ENCODE assay signal across 9 cellular contexts in the genomic region with DNA sequence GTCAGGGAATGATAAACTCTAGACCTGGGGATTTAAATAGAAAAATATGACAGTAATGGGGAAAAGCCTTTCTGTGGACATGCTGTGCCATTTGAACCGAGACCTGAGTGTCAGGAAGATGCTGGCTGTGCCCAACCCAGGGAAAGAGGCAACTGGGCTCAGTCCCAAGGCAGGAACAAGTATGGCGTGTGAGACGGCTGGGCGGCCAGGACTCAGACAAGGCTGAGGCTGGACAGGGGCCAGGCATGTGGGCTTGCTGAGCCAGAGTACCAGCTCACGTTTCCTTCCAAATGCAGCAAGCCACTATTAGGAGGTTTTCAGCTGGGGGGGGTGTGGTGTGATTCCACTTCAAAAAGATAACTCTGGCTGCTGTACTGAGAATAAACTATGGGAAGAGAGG.
DNase-seq lines count a peak whose midpoint lies in the region; ATAC-seq, FAIRE-seq and TF ChIP-seq lines count a peak whose summit lies in the region.
"Had no signal": no experiment of that assay in that cellular context is flagged by ENCODE, and none has a peak within 500 bp of the region (broad histone marks: within the 10 kb centered on the region; RNA-seq: fewer than 3 reads in every experiment).

No MANE protein-coding gene starts in this region.

- DNase-seq in activated naive CD4-positive, alpha-beta T cell treated with anti-CD3 and anti-CD28 coated beads, Interleukin-2, amount 10 ng/mL, durations not matched to agents 7 days and 5 days = no peak
- DNase-seq in activated naive CD4-positive, alpha-beta T cell treated with Interleukin-2 at 50 U/mL for 16 hours = no peak
- DNase-seq in cardiac muscle cell (ENCODE audit: low read depth in 1 of 2, low spot score in 1 of 2) = peak; percentile 66 to 68
- DNase-seq in stromal cell of bone marrow (ENCODE audit: low read depth) = peak; percentile 19
- DNase-seq in NCI-H187 (lab: John Stamatoyannopoulos, UW) = no peak
- DNase-seq in T-helper 2 cell = no peak
- DNase-seq in HTR-8/SVneo (ENCODE audit: insufficient read length, low spot score) = no peak
- DNase-seq: foreskin melanocyte had no signal

- no peak overlapping the region for H3K4me3 Mint-ChIP-seq in activated naive CD4-positive, alpha-beta T cell treated with anti-CD3 and anti-CD28 coated beads, Interleukin-2, amount 10 ng/mL, durations not matched to agents 7 days and 5 days
- no peak overlapping the region for H3K4me3 Mint-ChIP-seq in activated T-helper 17 cell treated with anti-CD3 and anti-CD28 coated beads, Interleukin-2, amount 50 U/mL, for 72 hours

- peaks cover 2% of the 10 kb centered on the region for H3K27me3 ChIP-seq in cardiac muscle cell

- no peak overlapping the region for H3K27ac ChIP-seq in cardiac muscle cell

- CTCF ChIA-PET in activated naive CD4-positive, alpha-beta T cell treated with anti-CD3 and anti-CD28 coated beads, Interleukin-2, amount 10 ng/mL, durations not matched to agents 7 days and 5 days (lab: Charles Lee) = no interaction called here

- H3K4me1 Mint-ChIP-seq in activated naive CD4-positive, alpha-beta T cell treated with anti-CD3 and anti-CD28 coated beads, Interleukin-2, amount 10 ng/mL, durations not matched to agents 7 days and 5 days = no peaks in the 10 kb centered on the region
- H3K4me1 Mint-ChIP-seq in activated T-helper 17 cell treated with anti-CD3 and anti-CD28 coated beads, Interleukin-2, amount 50 U/mL, for 72 hours = no peaks in the 10 kb centered on the region

- H3K27me3 Mint-ChIP-seq in activated naive CD4-positive, alpha-beta T cell treated with anti-CD3 and anti-CD28 coated beads, Interleukin-2, amount 10 ng/mL, durations not matched to agents 7 days and 5 days = no peaks in the 10 kb centered on the region
- no peaks in the 10 kb centered on the region for H3K27me3 Mint-ChIP-seq in activated T-helper 17 cell treated with anti-CD3 and anti-CD28 coated beads, Interleukin-2, amount 50 U/mL, for 72 hours

- no peaks in the 10 kb centered on the region for H3K36me3 ChIP-seq in cardiac muscle cell

- no peaks in the 10 kb centered on the region for H3K9me3 Mint-ChIP-seq in activated naive CD4-positive, alpha-beta T cell treated with anti-CD3 and anti-CD28 coated beads, Interleukin-2, amount 10 ng/mL, durations not matched to agents 7 days and 5 days
- no peaks in the 10 kb centered on the region for H3K9me3 Mint-ChIP-seq in activated T-helper 17 cell treated with anti-CD3 and anti-CD28 coated beads, Interleukin-2, amount 50 U/mL, for 72 hours

- peaks cover 77% of the 10 kb centered on the region for H3K36me3 Mint-ChIP-seq in activated naive CD4-positive, alpha-beta T cell treated with anti-CD3 and anti-CD28 coated beads, Interleukin-2, amount 10 ng/mL, durations not matched to agents 7 days and 5 days
- H3K36me3 Mint-ChIP-seq in activated T-helper 17 cell treated with anti-CD3 and anti-CD28 coated beads, Interleukin-2, amount 50 U/mL, for 72 hours (ENCODE audit: low read depth) = peaks cover 97% of the 10 kb centered on the region

- no peak overlapping the region for H3K4me3 ChIP-seq in cardiac muscle cell

- no peak for TF ChIP-seq CTCF in cardiac muscle cell (IDR thresholded peaks at IDR 0.05; ENCODE audit: low read depth, low read length)

- H3K4me1 ChIP-seq in cardiac muscle cell (ENCODE audit: low read depth) = peaks cover 4% of the 10 kb centered on the region

- peak overlapping the region; percentile 24 for H3K27ac Mint-ChIP-seq in activated naive CD4-positive, alpha-beta T cell treated with anti-CD3 and anti-CD28 coated beads, Interleukin-2, amount 10 ng/mL, durations not matched to agents 7 days and 5 days
- H3K27ac Mint-ChIP-seq in activated T-helper 17 cell treated with anti-CD3 and anti-CD28 coated beads, Interleukin-2, amount 50 U/mL, for 72 hours = peak overlapping the region; percentile 75

- no peak for ATAC-seq in activated T-helper 17 cell treated with anti-CD3 and anti-CD28 coated beads, Interleukin-2, amount 50 U/mL, for 72 hours (replicated peaks)

- H3K9me3 ChIP-seq in cardiac muscle cell (ENCODE audit: low read depth) = no peaks in the 10 kb centered on the region

- no peak for FAIRE-seq in HTR-8/SVneo (lab: Jason Lieb, UNC)

Comparison
In these comparisons a context has a peak if more than half of its experiments do, and no peak if none do; other contexts are left out.
1. DNase-seq: peak in cardiac muscle cell (2 of 2) and stromal cell of bone marrow (single experiment); none in activated naive CD4-positive, alpha-beta T cell treated with anti-CD3 and anti-CD28 coated beads, Interleukin-2, amount 10 ng/mL, durations not matched to agents 7 days and 5 days (single experiment), activated naive CD4-positive, alpha-beta T cell treated with Interleukin-2 at 50 U/mL for 16 hours (single experiment), NCI-H187 (0 of 2), T-helper 2 cell (0 of 5) and HTR-8/SVneo (single experiment).